In the genomic region with DNA sequence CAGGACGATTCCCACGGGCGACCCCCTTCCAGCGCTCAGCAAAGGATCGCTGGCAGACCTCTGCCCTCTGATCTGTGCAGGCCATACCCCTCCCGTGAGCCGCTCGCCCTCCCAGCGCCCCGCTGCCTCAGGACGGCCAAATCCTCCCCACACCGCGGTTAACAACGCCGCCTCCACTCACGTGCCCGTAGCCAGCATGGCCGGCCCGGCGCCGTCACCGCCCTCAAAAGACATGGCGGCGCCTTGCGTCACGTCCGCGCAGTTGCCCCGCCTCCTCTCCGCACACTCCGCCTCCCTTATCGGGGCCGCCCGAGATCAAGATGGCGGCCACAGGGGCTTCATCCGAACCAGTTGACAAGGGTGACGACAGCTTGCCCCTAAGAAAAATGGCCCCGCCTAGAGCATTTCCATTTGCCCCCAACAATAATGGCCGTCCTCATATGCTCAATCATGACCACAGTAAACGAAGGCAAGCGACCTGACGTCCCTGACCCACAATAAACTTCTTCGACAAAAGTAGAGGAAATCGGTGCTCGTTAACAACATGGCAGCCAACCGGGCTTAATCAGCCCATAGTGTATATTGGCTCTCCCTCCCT, we compare ENCODE assay signal across 8 cellular contexts. TPM values are rescaled to one million over a fixed set of nuclear protein-coding genes. Genes with fewer than 3 reads are reported as not detected.
A peak's percentile ranks its signal among the peaks of the same experiment; 100 is the strongest.
DNase-seq lines count a peak whose midpoint lies in the region; ATAC-seq and TF ChIP-seq lines count a peak whose summit lies in the region.

No MANE protein-coding gene starts in this region.

- H3K4me1 ChIP-seq in Panc1 (ENCODE audit: control insufficient read depth, insufficient read depth, low read length) (peaks cover 21% of the 10 kb centered on the region), fibroblast of lung (ENCODE audit: control insufficient read depth, extremely low read depth, insufficient read depth, low read length) (peaks cover 4% of the 10 kb centered on the region)

- POLR2A ChIA-PET in Panc1 (lab: Charles Lee) = no interaction called here
- POLR2A ChIA-PET in naive thymus-derived CD8-positive, alpha-beta T cell (lab: Charles Lee) = interaction anchor here (0.5 to 5.2 kb wide), 31 partner anchors 9 to 1513 kb away, joined by 3 to 62 read pairs (median 5); a partner anchor contains a TSS

- ATAC-seq in GM21737 (IDR thresholded peaks at IDR 0.05; ENCODE audit: unreplicated experiment) = peak; percentile 40
- peak; percentile 78 for ATAC-seq in Panc1
- peak; percentile 58 to 59 for ATAC-seq in activated T-cell treated with anti-CD3 and anti-CD28 coated beads, Interleukin-2, amount 50 U/mL, for 72 hours (replicated peaks in 1 of 2)
- peak; percentile 60 to 68 for ATAC-seq in naive thymus-derived CD8-positive, alpha-beta T cell

- H3K9me3 Mint-ChIP-seq in activated T-cell treated with anti-CD3 and anti-CD28 coated beads, Interleukin-2, amount 50 U/mL, for 72 hours = no peaks in the 10 kb centered on the region
- no peaks in the 10 kb centered on the region for H3K9me3 Mint-ChIP-seq in naive thymus-derived CD8-positive, alpha-beta T cell

- no peaks in the 10 kb centered on the region for H4K20me1 ChIP-seq in fibroblast of lung (ENCODE audit: control insufficient read depth, extremely low read depth, insufficient read depth, low read length)

- H3K27ac ChIP-seq in KOPT-K1 (ENCODE audit: low read depth, low read length, poor library complexity, severe bottlenecking) (peak overlapping the region; percentile 96), Panc1 (ENCODE audit: low read length) (peak overlapping the region; percentile 98), fibroblast of lung (ENCODE audit: insufficient read depth, low read length) (peak overlapping the region; percentile 94)

- TF ChIP-seq CTCF in Panc1 (IDR thresholded peaks at IDR 0.05) (no peak), fibroblast of lung (conservative IDR thresholded peaks at IDR 0.05 in 1 of 2, IDR thresholded peaks at IDR 0.05 in 1 of 2; ENCODE audit: low read depth in 1 of 2, low read length in 2 of 2) (no peak)

- DNase-seq in DMS79 (lab: John Stamatoyannopoulos, UW) = peak; percentile 95
- peak; percentile 83 for DNase-seq in Panc1 (ENCODE audit: low read depth, low spot score)
- DNase-seq in activated T-cell treated with anti-CD3 and anti-CD28 coated beads, Interleukin-2, amount 50 U/mL, for 72 hours = peak; percentile 98
- peak; percentile 98 to 99 for DNase-seq in fibroblast of lung (ENCODE audit: low read depth in 2 of 2)
- DNase-seq in naive thymus-derived CD8-positive, alpha-beta T cell = peak in 9 of 10 donors; percentile 94 to 99 (median 97)
- DNase-seq in stimulated activated naive CD4-positive, alpha-beta T cell (lab: John Stamatoyannopoulos, UW) = peak; percentile 97 to 100 (median 99)

- peak overlapping the region; percentile 89 to 93 for H3K4me3 ChIP-seq in Panc1 (ENCODE audit: low read depth in 2 of 2, low read length in 2 of 2)
- H3K4me3 ChIP-seq in fibroblast of lung (replicated peaks in 1 of 4; ENCODE audit: control extremely low read depth in 1 of 4, insufficient read depth in 1 of 4, low read depth in 3 of 4, low read length in 4 of 4) = peak overlapping the region; percentile 81 to 94 (median 86)

- H3K27me3 ChIP-seq in Panc1 (ENCODE audit: control insufficient read depth, insufficient read depth, low read length) (no peaks in the 10 kb centered on the region), fibroblast of lung (ENCODE audit: control insufficient read depth, insufficient read depth, low read length) (no peaks in the 10 kb centered on the region)

- H3K36me3 Mint-ChIP-seq in activated T-cell treated with anti-CD3 and anti-CD28 coated beads, Interleukin-2, amount 50 U/mL, for 72 hours (ENCODE audit: insufficient read depth in 2 of 2) = peaks cover 0 to 14% of the 10 kb centered on the region in 2 donors
- H3K36me3 Mint-ChIP-seq in naive thymus-derived CD8-positive, alpha-beta T cell = peaks cover 0 to 23% (median 0%) of the 10 kb centered on the region in 3 donors

- peak overlapping the region; percentile 87 for H2AFZ ChIP-seq in fibroblast of lung (ENCODE audit: low read length)

- intact Hi-C loops in Panc1 (cut with micrococcal nuclease; ENCODE audit: unreplicated experiment) = no loop called here

- H3K27ac Mint-ChIP-seq in activated T-cell treated with anti-CD3 and anti-CD28 coated beads, Interleukin-2, amount 50 U/mL, for 72 hours = no peak overlapping the region
- H3K27ac Mint-ChIP-seq in naive thymus-derived CD8-positive, alpha-beta T cell = no peak overlapping the region

- peaks cover 43% of the 10 kb centered on the region for H3K4me1 Mint-ChIP-seq in activated T-cell treated with anti-CD3 and anti-CD28 coated beads, Interleukin-2, amount 50 U/mL, for 72 hours (ENCODE audit: low read depth)
- peaks cover 19 to 39% (median 27%) of the 10 kb centered on the region in 4 donors for H3K4me1 Mint-ChIP-seq in naive thymus-derived CD8-positive, alpha-beta T cell

- H3K27me3 Mint-ChIP-seq in activated T-cell treated with anti-CD3 and anti-CD28 coated beads, Interleukin-2, amount 50 U/mL, for 72 hours (ENCODE audit: low read depth) = no peaks in the 10 kb centered on the region
- H3K27me3 Mint-ChIP-seq in naive thymus-derived CD8-positive, alpha-beta T cell = no peaks in the 10 kb centered on the region

- H3K4me3 Mint-ChIP-seq in activated T-cell treated with anti-CD3 and anti-CD28 coated beads, Interleukin-2, amount 50 U/mL, for 72 hours = no peak overlapping the region
- no peak overlapping the region for H3K4me3 Mint-ChIP-seq in naive thymus-derived CD8-positive, alpha-beta T cell

- peaks cover 22% of the 10 kb centered on the region for H3K79me2 ChIP-seq in fibroblast of lung (ENCODE audit: control insufficient read depth, insufficient read depth, low read length)

- peak overlapping the region; percentile 80 for H3K4me2 ChIP-seq in fibroblast of lung (ENCODE audit: extremely low read depth, insufficient read depth, low read length)

- TSS peak; percentile 78 for BruUV-seq in Panc1 (replicated peaks; lab: Mats Ljungman, UMichigan)

- H3K9me3 ChIP-seq in KOPT-K1 (ENCODE audit: insufficient read depth, low read length, poor library complexity, severe bottlenecking) (no peaks in the 10 kb centered on the region), Panc1 (ENCODE audit: control insufficient read depth, insufficient read depth, low read depth, low read length) (no peaks in the 10 kb centered on the region), fibroblast of lung (ENCODE audit: control insufficient read depth, insufficient read depth, low read depth, low read length) (no peaks in the 10 kb centered on the region)

- H3K36me3 ChIP-seq in KOPT-K1 (ENCODE audit: insufficient read depth, low read length) (peaks cover 15% of the 10 kb centered on the region; the same call in 1 of the 2 replicates), Panc1 (ENCODE audit: control insufficient read depth, insufficient read depth, low read length) (peaks cover 5% of the 10 kb centered on the region; the same call in 1 of the 2 replicates), fibroblast of lung (ENCODE audit: control insufficient read depth, insufficient read depth, low read length) (peaks cover 21% of the 10 kb centered on the region)

- in situ Hi-C loops in Panc1 (cut with HindIII; ENCODE audit: low pct_unique_long_range_greater_than_20kb, low sequenced_read_pairs) = no loop called here

- CTCF ChIA-PET in Panc1 (lab: Charles Lee) = no interaction called here

- H3K9ac ChIP-seq in fibroblast of lung (ENCODE audit: insufficient read depth, low read length) = peak overlapping the region; percentile 95

RNA-seq across cellular contexts. Expression of a gene that starts 0.6 kb away (rescaled TPM):
- total RNA-seq in Panc1 (2021; ENCODE audit: unreplicated experiment) (92.8 TPM), fibroblast of lung (9.2 and 12.2 TPM in 2 replicates)
- polyA plus RNA-seq in Panc1 (2012; ENCODE audit: insufficient read length) = 112 TPM
- 10 to 100 TPM; 30.5 to 36.6 TPM for total RNA-seq in activated T-cell treated with anti-CD3 and anti-CD28 coated beads, Interleukin-2, amount 50 U/mL, for 72 hours
- polyA plus RNA-seq in fibroblast of lung = 37.4 and 51.3 TPM in 2 replicates
- 54.8 and 74.5 TPM in 2 replicates for polyA plus RNA-seq in fibroblast of lung (2012)
- 41.6 and 54.1 TPM in 2 replicates for polyA minus RNA-seq in fibroblast of lung (ENCODE audit: low replicate concordance)
- total RNA-seq in naive thymus-derived CD8-positive, alpha-beta T cell = 10 to 100 TPM; 28.4 to 30.4 TPM
- polyA plus RNA-seq in naive thymus-derived CD8-positive, alpha-beta T cell = 1 to 10 TPM; 2.6 to 4.5 (median 3.9) TPM

RNA-seq across cellular contexts. Expression of a gene that starts 1.0 kb away (rescaled TPM):
- total RNA-seq in Panc1 (2021; ENCODE audit: unreplicated experiment) (43.2 TPM), fibroblast of lung (10.0 and 19.5 TPM in 2 replicates)
- polyA plus RNA-seq in Panc1 (2012; ENCODE audit: insufficient read length) = 68.0 TPM
- 10 to 100 TPM; 47.9 to 53.9 TPM for total RNA-seq in activated T-cell treated with anti-CD3 and anti-CD28 coated beads, Interleukin-2, amount 50 U/mL, for 72 hours
- 32.5 and 34.2 TPM in 2 replicates for polyA plus RNA-seq in fibroblast of lung
- polyA plus RNA-seq in fibroblast of lung (2012) = 42.3 and 47.1 TPM in 2 replicates
- 111 and 165 TPM in 2 replicates for polyA minus RNA-seq in fibroblast of lung (ENCODE audit: low replicate concordance)
- total RNA-seq in naive thymus-derived CD8-positive, alpha-beta T cell = 10 to 100 TPM; 92.7 to 94.0 TPM
- 10 to 100 TPM in 2 of 3 donors, 1 to 10 TPM in 1; 8.1 to 17.7 (median 11.3) TPM for polyA plus RNA-seq in naive thymus-derived CD8-positive, alpha-beta T cell

RNA-seq across cellular contexts. Expression of a gene that starts 9.1 kb away (rescaled TPM):
- total RNA-seq in Panc1 (2021; ENCODE audit: unreplicated experiment) (76.7 TPM), fibroblast of lung (21.1 and 32.9 TPM in 2 replicates)
- polyA plus RNA-seq in Panc1 (2012; ENCODE audit: insufficient read length) = 59.6 TPM
- total RNA-seq in activated T-cell treated with anti-CD3 and anti-CD28 coated beads, Interleukin-2, amount 50 U/mL, for 72 hours = 10 to 100 TPM; 71.1 to 74.5 TPM
- 11.0 and 17.0 TPM in 2 replicates for polyA plus RNA-seq in fibroblast of lung
- 25.9 and 35.8 TPM in 2 replicates for polyA plus RNA-seq in fibroblast of lung (2012)
- 25.4 and 45.5 TPM in 2 replicates for polyA minus RNA-seq in fibroblast of lung (ENCODE audit: low replicate concordance)
- total RNA-seq in naive thymus-derived CD8-positive, alpha-beta T cell = 100 to 1,000 TPM; 170 to 176 TPM
- polyA plus RNA-seq in naive thymus-derived CD8-positive, alpha-beta T cell = 10 to 100 TPM; 21.1 to 24.3 (median 21.4) TPM

RNA-seq across cellular contexts. Expression of a gene that starts 20.2 kb away (rescaled TPM):
- 1.5 TPM for total RNA-seq in Panc1 (2021; ENCODE audit: unreplicated experiment)
- 2.1 TPM for polyA plus RNA-seq in Panc1 (2012; ENCODE audit: insufficient read length)
- 10 to 100 TPM; 16.7 to 42.3 TPM for total RNA-seq in activated T-cell treated with anti-CD3 and anti-CD28 coated beads, Interleukin-2, amount 50 U/mL, for 72 hours
- 1.2 and 1.5 TPM in 2 replicates for total RNA-seq in fibroblast of lung
- polyA plus RNA-seq in fibroblast of lung = 0.09 and 0.21 TPM in 2 replicates
- polyA plus RNA-seq in fibroblast of lung (2012) = 0.52 and 0.58 TPM in 2 replicates
- 0.79 TPM in 1 of 2 replicates, not detected in the other for polyA minus RNA-seq in fibroblast of lung (ENCODE audit: low replicate concordance)
- total RNA-seq in naive thymus-derived CD8-positive, alpha-beta T cell = 1 to 10 TPM in 1 of 2 experiments, under 1 TPM in 1; 0.85 to 1.1 TPM
- polyA plus RNA-seq in naive thymus-derived CD8-positive, alpha-beta T cell = under 1 TPM; 0.24 to 0.26 (median 0.25) TPM

RNA-seq across cellular contexts. Expression of a gene that starts 25.6 kb away (rescaled TPM):
- total RNA-seq in Panc1 (2021; ENCODE audit: unreplicated experiment) = 114 TPM
- polyA plus RNA-seq in Panc1 (2012; ENCODE audit: insufficient read length) = 273 TPM
- total RNA-seq in activated T-cell treated with anti-CD3 and anti-CD28 coated beads, Interleukin-2, amount 50 U/mL, for 72 hours = 10 to 100 TPM; 63.8 to 73.3 TPM
- total RNA-seq in fibroblast of lung = 35.2 and 56.0 TPM in 2 replicates
- 41.1 and 48.0 TPM in 2 replicates for polyA plus RNA-seq in fibroblast of lung
- polyA plus RNA-seq in fibroblast of lung (2012) = 108 and 129 TPM in 2 replicates
- polyA minus RNA-seq in fibroblast of lung (ENCODE audit: low replicate concordance) = 108 and 136 TPM in 2 replicates
- total RNA-seq in naive thymus-derived CD8-positive, alpha-beta T cell = 100 to 1,000 TPM; 178 to 186 TPM
- polyA plus RNA-seq in naive thymus-derived CD8-positive, alpha-beta T cell = 10 to 100 TPM; 42.9 to 67.4 (median 50.9) TPM

Comparison
In these comparisons a context has a peak if more than half of its experiments do, and no peak if none do; other contexts are left out.
1. Peak in every context shown above with its lines: DNase-seq, ATAC-seq, H3K4me3 ChIP-seq and H3K27ac ChIP-seq.